27 cellular contexts compared by ENCODE assay signal in genomic region chr13:95129004-95129403, GRCh38.
"Had no signal": no experiment of that assay in that cellular context is flagged by ENCODE, and none has a peak within 500 bp of the region (broad histone marks: within the 10 kb centered on the region; RNA-seq: fewer than 3 reads in every experiment).

No MANE protein-coding gene starts in this region.

- H3K27me3 Mint-ChIP-seq: activated CD4-positive, alpha-beta memory T cell treated with anti-CD3 and anti-CD28 coated beads, Interleukin-2, amount 10 ng/mL, durations not matched to agents 7 days and 5 days; activated CD8-positive, alpha-beta memory T cell treated with anti-CD3 and anti-CD28 coated beads, Interleukin-2, amount 10 ng/mL, durations not matched to agents 7 days and 5 days; activated naive CD4-positive, alpha-beta T cell treated with anti-CD3 and anti-CD28 coated beads, Interleukin-2, amount 10 ng/mL, durations not matched to agents 7 days and 5 days; activated naive CD8-positive, alpha-beta T cell; activated naive CD8-positive, alpha-beta T cell treated with anti-CD3 and anti-CD28 coated beads, Interleukin-2, amount 50 U/mL, for 24 hours had no signal

- H3K9ac ChIP-seq: KMS-11 had no signal

- H3K4me1 Mint-ChIP-seq: activated CD4-positive, alpha-beta memory T cell treated with anti-CD3 and anti-CD28 coated beads, Interleukin-2, amount 10 ng/mL, durations not matched to agents 7 days and 5 days; activated CD8-positive, alpha-beta memory T cell treated with anti-CD3 and anti-CD28 coated beads, Interleukin-2, amount 10 ng/mL, durations not matched to agents 7 days and 5 days; activated naive CD4-positive, alpha-beta T cell treated with anti-CD3 and anti-CD28 coated beads, Interleukin-2, amount 10 ng/mL, durations not matched to agents 7 days and 5 days; activated naive CD8-positive, alpha-beta T cell treated with anti-CD3 and anti-CD28 coated beads, Interleukin-2, amount 50 U/mL, for 24 hours had no signal

- H3K36me3 ChIP-seq: WERI-Rb-1 had no signal

- H3K27ac ChIP-seq: KMS-11, WERI-Rb-1 had no signal

- H3K36me3 Mint-ChIP-seq: activated CD8-positive, alpha-beta memory T cell treated with anti-CD3 and anti-CD28 coated beads, Interleukin-2, amount 10 ng/mL, durations not matched to agents 7 days and 5 days had no signal

- ATAC-seq: activated CD8-positive, alpha-beta memory T cell treated with anti-CD3 and anti-CD28 coated beads, Interleukin-2, amount 10 ng/mL, durations not matched to agents 7 days and 5 days; activated naive CD8-positive, alpha-beta T cell treated with anti-CD3 and anti-CD28 coated beads, Interleukin-2, amount 50 U/mL, for 24 hours; Right ventricle myocardium inferior had no signal

- H3K9me3 Mint-ChIP-seq: activated CD4-positive, alpha-beta memory T cell treated with anti-CD3 and anti-CD28 coated beads, Interleukin-2, amount 10 ng/mL, durations not matched to agents 7 days and 5 days; activated naive CD4-positive, alpha-beta T cell treated with anti-CD3 and anti-CD28 coated beads, Interleukin-2, amount 10 ng/mL, durations not matched to agents 7 days and 5 days; activated naive CD8-positive, alpha-beta T cell treated with anti-CD3 and anti-CD28 coated beads, Interleukin-2, amount 50 U/mL, for 24 hours had no signal

- H3K27ac Mint-ChIP-seq: activated CD4-positive, alpha-beta memory T cell treated with anti-CD3 and anti-CD28 coated beads, Interleukin-2, amount 10 ng/mL, durations not matched to agents 7 days and 5 days; activated CD8-positive, alpha-beta memory T cell treated with anti-CD3 and anti-CD28 coated beads, Interleukin-2, amount 10 ng/mL, durations not matched to agents 7 days and 5 days; activated naive CD4-positive, alpha-beta T cell treated with anti-CD3 and anti-CD28 coated beads, Interleukin-2, amount 10 ng/mL, durations not matched to agents 7 days and 5 days; activated naive CD8-positive, alpha-beta T cell; activated naive CD8-positive, alpha-beta T cell treated with anti-CD3 and anti-CD28 coated beads, Interleukin-2, amount 50 U/mL, for 24 hours had no signal

- H3K4me3 Mint-ChIP-seq: activated CD4-positive, alpha-beta memory T cell treated with anti-CD3 and anti-CD28 coated beads, Interleukin-2, amount 10 ng/mL, durations not matched to agents 7 days and 5 days; activated CD8-positive, alpha-beta memory T cell treated with anti-CD3 and anti-CD28 coated beads, Interleukin-2, amount 10 ng/mL, durations not matched to agents 7 days and 5 days; activated naive CD4-positive, alpha-beta T cell treated with anti-CD3 and anti-CD28 coated beads, Interleukin-2, amount 10 ng/mL, durations not matched to agents 7 days and 5 days; activated naive CD8-positive, alpha-beta T cell; activated naive CD8-positive, alpha-beta T cell treated with anti-CD3 and anti-CD28 coated beads, Interleukin-2, amount 50 U/mL, for 24 hours; brain had no signal

- H3K4me2 ChIP-seq: KMS-11 had no signal

- DNase-seq: activated CD4-positive, alpha-beta memory T cell treated with anti-CD3 and anti-CD28 coated beads, Interleukin-2, amount 10 ng/mL, durations not matched to agents 7 days and 5 days; activated CD4-positive, alpha-beta T cell treated with anti-CD3 and anti-CD28 coated beads for 1 hour; activated CD4-positive, alpha-beta T cell treated with anti-CD3 and anti-CD28 coated beads for 48 hours; activated CD4-positive, CD25-positive, alpha-beta regulatory T cell; activated CD8-positive, alpha-beta memory T cell treated with anti-CD3 and anti-CD28 coated beads for 24 hours; activated CD8-positive, alpha-beta memory T cell treated with anti-CD3 and anti-CD28 coated beads, Interleukin-2, amount 10 ng/mL, durations not matched to agents 7 days and 5 days; activated CD8-positive, alpha-beta memory T cell treated with anti-CD3 and anti-CD28 coated beads, Interleukin-2, amount 50 U/mL, for 48 hours; activated effector memory CD4-positive, alpha-beta T cell treated with Interleukin-2 at 50 U/mL for 16 hours; activated naive CD4-positive, alpha-beta T cell treated with anti-CD3 and anti-CD28 coated beads, Interleukin-2, amount 10 ng/mL, durations not matched to agents 7 days and 5 days; activated naive CD8-positive, alpha-beta T cell treated with anti-CD3 and anti-CD28 coated beads, Interleukin-2, amount 50 U/mL, for 24 hours; activated T-cell treated with anti-CD3 and anti-CD28 coated beads, Interleukin-2, amount 50 U/mL, for 48 hours; anterior cingulate cortex; caudate nucleus; cerebellar nuclear complex; NCI-H1105; NCI-H1694; NCI-H524 treated with DMSO at 0.1 percent for 48 hours; SW 1271; T-helper 1 cell; T-helper 2 cell; T-helper 9 cell; WERI-Rb-1 had no signal

- FAIRE-seq: bronchial epithelial cell had no signal
